In genomic region chr19:55044771-55045716, GRCh38 we compare ENCODE assay signal across 27 cellular contexts. TPM values are rescaled to one million over a fixed set of nuclear protein-coding genes. Genes with fewer than 3 reads are reported as not detected.
"Had no signal": no experiment of that assay in that cellular context is flagged by ENCODE, and none has a peak within 500 bp of the region (broad histone marks: within the 10 kb centered on the region; RNA-seq: fewer than 3 reads in every experiment).

No MANE protein-coding gene starts in this region.

- H3K4me3 Mint-ChIP-seq: activated B cell treated with CpG ODN at 0.5 μM for 24 hours; activated CD4-positive, alpha-beta T cell treated with anti-CD3 and anti-CD28 coated beads for 36 hours; activated naive CD8-positive, alpha-beta T cell; activated T-cell treated with anti-CD3 and anti-CD28 coated beads, Interleukin-2, amount 50 U/mL, for 4 hours; mesothelial cell of epicardium; natural killer cell; stimulated activated naive CD8-positive, alpha-beta T cell treated with anti-CD3 and anti-CD28 coated beads, Interleukin-15, amount 100 ng/mL, for 72 hours had no signal

- H3K27me3 ChIP-seq: ovary, tibial artery had no signal

- H3K9me3 ChIP-seq: left lung, ovary, prostate gland, tibial artery had no signal

- H3K36me3 ChIP-seq: ovary had no signal

- H3K36me3 Mint-ChIP-seq: natural killer cell had no signal

- H3K9me3 Mint-ChIP-seq: activated B cell treated with CpG ODN at 0.5 μM for 24 hours; activated T-cell treated with anti-CD3 and anti-CD28 coated beads, Interleukin-2, amount 50 U/mL, for 4 hours; activated T-helper 2 cell treated with anti-CD3 and anti-CD28 coated beads, Interferon-gamma antibody, Interleukin-2, Interleukin-4, amounts not matched to agents 10 μg/mL and 5 μg/mL and 100 μg/mL, durations not matched to agents 14 hours and 24 hours and 36 hours; mesothelial cell of epicardium; natural killer cell; stimulated activated naive CD8-positive, alpha-beta T cell treated with anti-CD3 and anti-CD28 coated beads, Interleukin-15, amount 100 ng/mL, for 72 hours had no signal

- H3K4me3 ChIP-seq: left lung, ovary, prostate gland, tibial artery had no signal

- H3K27ac Mint-ChIP-seq: activated B cell treated with CpG ODN at 0.5 μM for 24 hours; activated CD4-positive, alpha-beta T cell treated with anti-CD3 and anti-CD28 coated beads for 36 hours; activated naive CD8-positive, alpha-beta T cell; activated T-helper 2 cell treated with anti-CD3 and anti-CD28 coated beads, Interferon-gamma antibody, Interleukin-2, Interleukin-4, amounts not matched to agents 10 μg/mL and 5 μg/mL and 100 μg/mL, durations not matched to agents 14 hours and 24 hours and 36 hours; mesothelial cell of epicardium had no signal

- ATAC-seq: activated CD4-positive, alpha-beta T cell treated with anti-CD3 and anti-CD28 coated beads for 36 hours; activated T-cell treated with anti-CD3 and anti-CD28 coated beads, Interleukin-2, amount 50 U/mL, for 4 hours; left lung; natural killer cell; stimulated activated naive CD8-positive, alpha-beta T cell treated with anti-CD3 and anti-CD28 coated beads, Interleukin-15, amount 100 ng/mL, for 72 hours had no signal

- H3K4me1 ChIP-seq: prostate gland, tibial artery had no signal

- H3K27me3 Mint-ChIP-seq: activated B cell treated with CpG ODN at 0.5 μM for 24 hours; activated CD4-positive, alpha-beta T cell treated with anti-CD3 and anti-CD28 coated beads for 36 hours; activated naive CD8-positive, alpha-beta T cell; stimulated activated naive CD8-positive, alpha-beta T cell treated with anti-CD3 and anti-CD28 coated beads, Interleukin-15, amount 100 ng/mL, for 72 hours had no signal

- DNase-seq: activated B cell treated with CpG ODN at 0.5 μM for 24 hours; activated CD4-positive, alpha-beta T cell treated with anti-CD3 and anti-CD28 coated beads for 36 hours; activated CD4-positive, alpha-beta T cell treated with anti-CD3 and anti-CD28 coated beads, Interleukin-2, amount 50 U/mL, for 4 hours; activated CD8-positive, alpha-beta memory T cell treated with anti-CD3 and anti-CD28 coated beads, Interleukin-2, amount 50 U/mL, for 48 hours; activated naive CD4-positive, alpha-beta T cell; activated T-cell treated with anti-CD3 and anti-CD28 coated beads, Interleukin-2, amount 50 U/mL, for 4 hours; amygdala; cerebellar nuclear complex; cortex of kidney; foreskin fibroblast; natural killer cell; ovary; stimulated activated CD4-positive, alpha-beta T cell treated with anti-CD3 and anti-CD28 coated beads, Interleukin-4, amount 100 ng/mL, for 24 hours; stimulated activated naive CD8-positive, alpha-beta T cell treated with anti-CD3 and anti-CD28 coated beads, Interleukin-15, amount 100 ng/mL, for 72 hours; T-helper 1 cell; T-helper 9 cell; tibial artery had no signal

- H3K27ac ChIP-seq: left lung, ovary, prostate gland, tibial artery had no signal

RNA-seq across cellular contexts. Expression of gene GP6, which starts 7.0 kb away (rescaled TPM):
- total RNA-seq: activated B cell treated with CpG ODN at 0.5 μM for 24 hours; activated CD8-positive, alpha-beta memory T cell treated with anti-CD3 and anti-CD28 coated beads for 36 hours; bronchial epithelial cell; epithelial cell of proximal tubule; fibroblast of lung; lung microvascular endothelial cell had no signal
- polyA plus RNA-seq: fibroblast of lung had no signal
